Comparison of ENCODE assay signal across 16 cellular contexts in the genomic region with DNA sequence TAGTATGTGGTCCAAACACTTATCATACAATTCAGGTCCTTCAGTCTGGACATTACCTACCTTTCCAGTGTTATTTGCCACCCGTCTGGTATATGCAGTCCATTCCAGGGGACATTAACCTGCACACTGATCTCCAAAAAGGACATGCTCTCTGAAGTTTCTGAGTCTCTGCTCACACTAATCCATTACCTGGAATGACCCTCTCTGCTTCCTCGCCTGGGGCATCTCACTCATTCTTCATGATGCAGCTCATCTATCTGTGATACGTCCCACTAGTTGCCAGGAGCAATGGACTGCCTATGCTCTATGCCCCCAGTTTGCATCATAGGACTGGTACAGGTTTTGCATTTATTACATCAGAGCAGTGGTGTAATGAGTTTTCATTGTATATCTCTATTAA. TPM values are rescaled to one million over a fixed set of nuclear protein-coding genes. Genes with fewer than 3 reads are reported as not detected.
"Had no signal": no experiment of that assay in that cellular context is flagged by ENCODE, and none has a peak within 500 bp of the region (broad histone marks: within the 10 kb centered on the region; RNA-seq: fewer than 3 reads in every experiment).

No MANE protein-coding gene starts in this region.

- H3K27ac Mint-ChIP-seq: activated naive CD4-positive, alpha-beta T cell treated with anti-CD3 and anti-CD28 coated beads, Interleukin-2, amount 50 U/mL, for 72 hours; activated T-cell treated with anti-CD3 and anti-CD28 coated beads, Interleukin-2, amount 50 U/mL, for 24 hours; naive thymus-derived CD8-positive, alpha-beta T cell had no signal

- ATAC-seq: activated naive CD4-positive, alpha-beta T cell treated with anti-CD3 and anti-CD28 coated beads, Interleukin-2, amount 50 U/mL, for 72 hours; mucosa of descending colon; naive thymus-derived CD8-positive, alpha-beta T cell; stimulated activated naive CD8-positive, alpha-beta T cell treated with anti-CD3 and anti-CD28 coated beads, Interleukin-15, Interleukin-2, amounts not matched to agents 100 U/mL and 50 U/mL, for 24 hours; upper lobe of right lung had no signal

- H3K4me3 ChIP-seq: esophagus muscularis mucosa, mucosa of descending colon, suprapubic skin, upper lobe of right lung had no signal

- DNase-seq: activated CD4-positive, alpha-beta T cell treated with anti-CD3 and anti-CD28 coated beads, Interleukin-2, amount 50 U/mL, for 4 hours; activated CD4-positive, CD25-positive, alpha-beta regulatory T cell treated with anti-CD3 and anti-CD28 coated beads, Interleukin-2, amount 50 U/mL, for 72 hours; activated effector memory CD4-positive, alpha-beta T cell treated with Interleukin-2 at 50 U/mL for 16 hours; activated T-cell treated with anti-CD3 and anti-CD28 coated beads, Interleukin-2, amount 50 U/mL, for 24 hours; amniotic stem cell; brain microvascular endothelial cell; cerebellar nuclear complex; dermis blood vessel endothelial cell; mucosa of descending colon; naive thymus-derived CD8-positive, alpha-beta T cell; stimulated activated CD4-positive, alpha-beta T cell treated with anti-CD3 and anti-CD28 coated beads, Interleukin-2, amount 100 ng/mL, for 48 hours; stimulated activated naive CD8-positive, alpha-beta T cell treated with anti-CD3 and anti-CD28 coated beads, Interleukin-15, Interleukin-2, amounts not matched to agents 100 U/mL and 50 U/mL, for 24 hours; upper lobe of right lung had no signal

- H3K36me3 ChIP-seq: brain microvascular endothelial cell, esophagus muscularis mucosa, suprapubic skin, upper lobe of right lung had no signal

- H3K9me3 Mint-ChIP-seq: activated naive CD4-positive, alpha-beta T cell treated with anti-CD3 and anti-CD28 coated beads, Interleukin-2, amount 50 U/mL, for 72 hours; activated T-cell treated with anti-CD3 and anti-CD28 coated beads, Interleukin-2, amount 50 U/mL, for 24 hours had no signal

- H3K9me3 ChIP-seq: esophagus muscularis mucosa, mucosa of descending colon, suprapubic skin, upper lobe of right lung had no signal

- H3K27ac ChIP-seq: brain microvascular endothelial cell, esophagus muscularis mucosa, suprapubic skin, upper lobe of right lung had no signal

- H3K4me3 Mint-ChIP-seq: activated T-cell treated with anti-CD3 and anti-CD28 coated beads, Interleukin-2, amount 50 U/mL, for 24 hours; naive thymus-derived CD8-positive, alpha-beta T cell had no signal

RNA-seq across cellular contexts. Expression of gene TUBB2B, which starts 5.9 kb away (rescaled TPM):
- total RNA-seq: naive thymus-derived CD8-positive, alpha-beta T cell had no signal
